In the genomic region with DNA sequence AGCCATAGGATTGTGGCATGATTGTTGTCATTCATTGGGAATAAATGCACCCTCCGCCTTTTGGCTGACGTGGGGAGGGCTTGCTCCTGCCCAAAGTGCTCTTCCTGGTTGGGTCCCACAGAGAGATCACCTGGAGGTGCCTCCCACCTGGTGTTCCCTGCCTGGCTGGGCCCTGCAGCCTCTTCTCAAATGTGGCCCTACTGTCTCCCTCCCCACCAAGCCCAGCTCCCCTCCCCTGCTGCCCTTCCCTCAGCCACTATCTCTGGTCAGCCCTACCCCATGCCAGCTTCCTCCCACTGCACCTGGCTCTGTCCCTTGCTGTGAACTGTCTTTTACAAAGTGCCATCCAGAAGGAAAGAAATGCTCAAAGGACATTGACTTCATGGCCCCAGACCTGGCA, we compare ENCODE assay signal across 29 cellular contexts.
"Had no signal": no experiment of that assay in that cellular context is flagged by ENCODE, and none has a peak within 500 bp of the region (broad histone marks: within the 10 kb centered on the region; RNA-seq: fewer than 3 reads in every experiment).

No MANE protein-coding gene starts in this region.

- H3K27me3 Mint-ChIP-seq: activated CD4-positive, alpha-beta T cell treated with anti-CD3 and anti-CD28 coated beads, Interleukin-2, amount 10 ng/mL, durations not matched to agents 24 days and 14 days; activated CD8-positive, alpha-beta T cell treated with anti-CD3 and anti-CD28 coated beads for 36 hours; activated naive CD4-positive, alpha-beta T cell treated with anti-CD3 and anti-CD28 coated beads, Interleukin-2, amount 50 U/mL, for 24 hours; activated naive CD8-positive, alpha-beta T cell treated with anti-CD3 and anti-CD28 coated beads, Interleukin-2, amount 10 ng/mL, durations not matched to agents 7 days and 5 days; activated T-helper 17 cell treated with anti-CD3 and anti-CD28 coated beads, Interleukin-2, amount 50 U/mL, for 72 hours had no signal

- H3K4me1 ChIP-seq: breast epithelium had no signal

- H3K27me3 ChIP-seq: ascending aorta, breast epithelium, MG63, Peyer's patch, SJSA1 had no signal

- H3K36me3 Mint-ChIP-seq: activated naive CD4-positive, alpha-beta T cell treated with anti-CD3 and anti-CD28 coated beads, Interleukin-2, amount 50 U/mL, for 24 hours; activated naive CD8-positive, alpha-beta T cell treated with anti-CD3 and anti-CD28 coated beads, Interleukin-2, amount 10 ng/mL, durations not matched to agents 7 days and 5 days had no signal

- H3K36me3 ChIP-seq: ascending aorta, breast epithelium, MG63, Peyer's patch had no signal

- H3K4me3 Mint-ChIP-seq: activated CD4-positive, alpha-beta T cell treated with anti-CD3 and anti-CD28 coated beads, Interleukin-2, amount 10 ng/mL, durations not matched to agents 24 days and 14 days; activated CD8-positive, alpha-beta T cell treated with anti-CD3 and anti-CD28 coated beads for 36 hours; activated naive CD4-positive, alpha-beta T cell treated with anti-CD3 and anti-CD28 coated beads, Interleukin-2, amount 50 U/mL, for 24 hours; activated naive CD8-positive, alpha-beta T cell treated with anti-CD3 and anti-CD28 coated beads, Interleukin-2, amount 10 ng/mL, durations not matched to agents 7 days and 5 days; activated T-cell treated with anti-CD3 and anti-CD28 coated beads, Interleukin-2, amount 50 U/mL, for 72 hours; activated T-helper 17 cell treated with anti-CD3 and anti-CD28 coated beads, Interleukin-2, amount 50 U/mL, for 72 hours; T-helper 1 cell treated with Interleukin-12 subunit alpha and Interleukin-12 subunit beta and Interleukin-4 antibody, amounts not matched to agents 30 μg/mL and 1 μg/mL, for 36 hours; T-helper 2 cell treated with Interferon-gamma antibody and Interleukin-4, amounts not matched to agents 5 μg/mL and 100 μg/mL, for 36 hours had no signal

- H3K9ac ChIP-seq: SK-N-SH had no signal

- H3K4me3 ChIP-seq: ascending aorta, breast epithelium, MG63, Peyer's patch, SJSA1 had no signal

- ATAC-seq: activated CD8-positive, alpha-beta T cell treated with anti-CD3 and anti-CD28 coated beads for 36 hours; activated T-cell treated with anti-CD3 and anti-CD28 coated beads, Interleukin-2, amount 50 U/mL, for 72 hours; activated T-helper 17 cell treated with anti-CD3 and anti-CD28 coated beads, Interleukin-2, amount 50 U/mL, for 72 hours; PC-3 had no signal

- H3K9me3 ChIP-seq: ascending aorta, breast epithelium, MG63, Peyer's patch, SJSA1, SK-N-SH had no signal

- DNase-seq: activated CD4-positive, alpha-beta T cell treated with anti-CD3 and anti-CD28 coated beads, Interleukin-2, amount 10 ng/mL, durations not matched to agents 24 days and 14 days; activated CD4-positive, alpha-beta T cell treated with anti-CD3 and anti-CD28 coated beads, Interleukin-2, amount 50 U/mL, for 4 hours; activated CD8-positive, alpha-beta T cell treated with anti-CD3 and anti-CD28 coated beads for 36 hours; activated gamma-delta T cell; activated naive CD4-positive, alpha-beta T cell treated with Interleukin-2 at 50 U/mL for 16 hours; activated naive CD8-positive, alpha-beta T cell treated with anti-CD3 and anti-CD28 coated beads, Interleukin-2, amount 10 ng/mL, durations not matched to agents 7 days and 5 days; activated T-cell treated with anti-CD3 and anti-CD28 coated beads, Interleukin-2, amount 50 U/mL, for 1 hour; activated T-cell treated with anti-CD3 and anti-CD28 coated beads, Interleukin-2, amount 50 U/mL, for 72 hours; amygdala; Kasumi-1; MG63; MV-4-11; NCI-H1092; NCI-H146; NCI-H187; NCI-H2081; NCI-H345; NCI-H524 treated with DMSO at 0.1 percent for 48 hours; PC-3; Peyer's patch; SHP77 treated with DMSO at 0.1 percent for 48 hours; SK-N-SH had no signal

- H3K9me3 Mint-ChIP-seq: activated CD4-positive, alpha-beta T cell treated with anti-CD3 and anti-CD28 coated beads, Interleukin-2, amount 10 ng/mL, durations not matched to agents 24 days and 14 days; activated CD8-positive, alpha-beta T cell treated with anti-CD3 and anti-CD28 coated beads for 36 hours; activated naive CD4-positive, alpha-beta T cell treated with anti-CD3 and anti-CD28 coated beads, Interleukin-2, amount 50 U/mL, for 24 hours; activated naive CD8-positive, alpha-beta T cell treated with anti-CD3 and anti-CD28 coated beads, Interleukin-2, amount 10 ng/mL, durations not matched to agents 7 days and 5 days; activated T-cell treated with anti-CD3 and anti-CD28 coated beads, Interleukin-2, amount 50 U/mL, for 72 hours; activated T-helper 17 cell treated with anti-CD3 and anti-CD28 coated beads, Interleukin-2, amount 50 U/mL, for 72 hours; T-helper 1 cell treated with Interleukin-12 subunit alpha and Interleukin-12 subunit beta and Interleukin-4 antibody, amounts not matched to agents 30 μg/mL and 1 μg/mL, for 36 hours; T-helper 2 cell treated with Interferon-gamma antibody and Interleukin-4, amounts not matched to agents 5 μg/mL and 100 μg/mL, for 36 hours had no signal

- H3K27ac ChIP-seq: ascending aorta, Peyer's patch had no signal

- H3K4me2 ChIP-seq: SK-N-SH had no signal

- H3K4me1 Mint-ChIP-seq: activated CD4-positive, alpha-beta T cell treated with anti-CD3 and anti-CD28 coated beads, Interleukin-2, amount 10 ng/mL, durations not matched to agents 24 days and 14 days; activated naive CD4-positive, alpha-beta T cell treated with anti-CD3 and anti-CD28 coated beads, Interleukin-2, amount 50 U/mL, for 24 hours; activated naive CD8-positive, alpha-beta T cell treated with anti-CD3 and anti-CD28 coated beads, Interleukin-2, amount 10 ng/mL, durations not matched to agents 7 days and 5 days; activated T-helper 17 cell treated with anti-CD3 and anti-CD28 coated beads, Interleukin-2, amount 50 U/mL, for 72 hours had no signal

- H3K27ac Mint-ChIP-seq: activated CD4-positive, alpha-beta T cell treated with anti-CD3 and anti-CD28 coated beads, Interleukin-2, amount 10 ng/mL, durations not matched to agents 24 days and 14 days; activated CD8-positive, alpha-beta T cell treated with anti-CD3 and anti-CD28 coated beads for 36 hours; activated naive CD4-positive, alpha-beta T cell treated with anti-CD3 and anti-CD28 coated beads, Interleukin-2, amount 50 U/mL, for 24 hours; activated naive CD8-positive, alpha-beta T cell treated with anti-CD3 and anti-CD28 coated beads, Interleukin-2, amount 10 ng/mL, durations not matched to agents 7 days and 5 days; activated T-cell treated with anti-CD3 and anti-CD28 coated beads, Interleukin-2, amount 50 U/mL, for 72 hours; activated T-helper 17 cell treated with anti-CD3 and anti-CD28 coated beads, Interleukin-2, amount 50 U/mL, for 72 hours; T-helper 1 cell treated with Interleukin-12 subunit alpha and Interleukin-12 subunit beta and Interleukin-4 antibody, amounts not matched to agents 30 μg/mL and 1 μg/mL, for 36 hours; T-helper 2 cell treated with Interferon-gamma antibody and Interleukin-4, amounts not matched to agents 5 μg/mL and 100 μg/mL, for 36 hours had no signal
